23 cellular contexts compared by ENCODE assay signal in the genomic region with DNA sequence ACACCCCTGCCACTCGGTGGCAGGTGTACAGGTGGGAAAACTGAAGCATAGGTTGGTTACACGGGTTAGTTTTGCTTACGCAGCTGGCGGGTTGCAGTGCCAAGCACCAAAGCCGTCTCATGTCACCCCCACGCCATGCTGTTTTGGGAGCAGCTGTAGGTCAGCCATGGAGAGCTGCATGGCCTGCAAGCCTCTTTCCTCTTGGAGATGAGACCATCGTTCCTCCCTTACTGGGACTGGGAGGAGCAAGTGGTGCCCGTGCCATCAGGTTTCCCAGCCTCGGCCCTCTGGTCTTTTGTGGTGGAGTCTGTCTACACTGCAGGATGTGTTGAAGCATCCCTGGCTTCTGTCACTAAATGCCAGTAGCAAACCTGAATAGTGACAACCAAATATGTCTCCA. TPM values are rescaled to one million over a fixed set of nuclear protein-coding genes. Genes with fewer than 3 reads are reported as not detected.
"Had no signal": no experiment of that assay in that cellular context is flagged by ENCODE, and none has a peak within 500 bp of the region (broad histone marks: within the 10 kb centered on the region; RNA-seq: fewer than 3 reads in every experiment).

No MANE protein-coding gene starts in this region.

- ATAC-seq: heart left ventricle; left lung; lower lobe of right lung; natural killer cell; pancreas; right lobe of liver; stimulated activated effector memory CD8-positive, alpha-beta T cell treated with anti-CD3 and anti-CD28 coated beads, Interleukin-12 subunit alpha, Interleukin-12 subunit beta, amount 100 ng/mL, for 72 hours; stimulated activated naive CD8-positive, alpha-beta T cell treated with anti-CD3 and anti-CD28 coated beads, Interleukin-15, Interleukin-2, amounts not matched to agents 100 U/mL and 50 U/mL, for 24 hours; upper lobe of right lung had no signal

- H3K4me1 Mint-ChIP-seq: memory B cell; mesothelial cell of epicardium; natural killer cell; stimulated activated effector memory CD8-positive, alpha-beta T cell treated with anti-CD3 and anti-CD28 coated beads, Interleukin-12 subunit alpha, Interleukin-12 subunit beta, amount 100 ng/mL, for 72 hours had no signal

- H3K27me3 ChIP-seq: colonic mucosa, pancreas, right lobe of liver, testis, tibial nerve, upper lobe of right lung, vagina had no signal

- H3K36me3 ChIP-seq: colonic mucosa, heart left ventricle, left lung, lower lobe of right lung, pancreas, prostate gland, right lobe of liver, tibial nerve, upper lobe of right lung, vagina had no signal

- H3K9me3 ChIP-seq: colonic mucosa, heart left ventricle, left lung, lower lobe of right lung, pancreas, prostate gland, right lobe of liver, testis, tibial nerve, upper lobe of right lung, vagina had no signal

- H3K27ac Mint-ChIP-seq: memory B cell; mesothelial cell of epicardium; natural killer cell; stimulated activated effector memory CD8-positive, alpha-beta T cell treated with anti-CD3 and anti-CD28 coated beads, Interleukin-12 subunit alpha, Interleukin-12 subunit beta, amount 100 ng/mL, for 72 hours had no signal

- H3K27ac ChIP-seq: colonic mucosa, heart left ventricle, left lung, lower lobe of right lung, pancreas, prostate gland, right lobe of liver, testis, tibial nerve, upper lobe of right lung, vagina had no signal

- H3K4me1 ChIP-seq: colonic mucosa, heart left ventricle, left lung, lower lobe of right lung, pancreas, prostate gland, right lobe of liver, testis, upper lobe of right lung, vagina had no signal

- H3K4me3 ChIP-seq: colonic mucosa, heart left ventricle, left lung, lower lobe of right lung, pancreas, prostate gland, right lobe of liver, testis, tibial nerve, upper lobe of right lung, vagina had no signal

- H3K4me3 Mint-ChIP-seq: memory B cell; mesothelial cell of epicardium; natural killer cell; neural crest cell; stimulated activated effector memory CD8-positive, alpha-beta T cell treated with anti-CD3 and anti-CD28 coated beads, Interleukin-12 subunit alpha, Interleukin-12 subunit beta, amount 100 ng/mL, for 72 hours had no signal

- DNase-seq: colonic mucosa; dermis blood vessel endothelial cell; effector CD4-positive, alpha-beta T cell; kidney glomerular epithelial cell; lower lobe of right lung; natural killer cell; pancreas; right lobe of liver; stimulated activated CD4-positive, alpha-beta T cell treated with anti-CD3 and anti-CD28 coated beads, Interleukin-4, amount 100 ng/mL, for 1 hour; stimulated activated CD8-positive, alpha-beta memory T cell treated with anti-CD3 and anti-CD28 coated beads, Interleukin-4, amount 100 ng/mL, for 48 hours; stimulated activated naive CD8-positive, alpha-beta T cell treated with anti-CD3 and anti-CD28 coated beads, Interleukin-15, Interleukin-2, amounts not matched to agents 100 U/mL and 50 U/mL, for 24 hours; testis; upper lobe of right lung had no signal

- H3K9me3 Mint-ChIP-seq: memory B cell; mesothelial cell of epicardium; natural killer cell; neural crest cell; stimulated activated effector memory CD8-positive, alpha-beta T cell treated with anti-CD3 and anti-CD28 coated beads, Interleukin-12 subunit alpha, Interleukin-12 subunit beta, amount 100 ng/mL, for 72 hours had no signal

- H3K36me3 Mint-ChIP-seq: memory B cell; mesothelial cell of epicardium; natural killer cell; stimulated activated effector memory CD8-positive, alpha-beta T cell treated with anti-CD3 and anti-CD28 coated beads, Interleukin-12 subunit alpha, Interleukin-12 subunit beta, amount 100 ng/mL, for 72 hours had no signal

RNA-seq across cellular contexts. Expression of a gene that starts 46.9 kb away (rescaled TPM):
- total RNA-seq: myocyte, natural killer cell had no signal
